Comparison of ENCODE assay signal across 8 cellular contexts in the genomic region with DNA sequence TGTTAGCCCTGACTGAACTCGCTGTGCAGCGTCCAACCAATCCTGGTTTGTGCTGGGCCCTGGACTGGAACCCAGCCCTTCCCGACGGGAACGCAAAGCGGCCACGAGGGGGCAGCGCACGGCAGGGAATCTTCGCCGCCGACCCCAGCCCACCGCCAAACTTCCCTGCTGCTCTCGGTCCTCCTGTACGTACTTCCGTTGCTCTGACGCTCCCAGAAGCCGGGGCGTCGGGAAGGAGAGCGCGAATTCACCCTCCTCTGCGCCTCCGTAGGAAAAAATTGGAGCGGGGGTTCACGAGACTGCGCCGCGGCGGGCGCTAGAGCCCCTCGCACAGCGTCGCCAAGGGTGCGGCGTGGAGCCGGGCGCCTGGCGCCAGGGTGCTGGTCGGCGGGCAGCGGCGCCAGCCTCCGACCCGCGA. TPM values are rescaled to one million over a fixed set of nuclear protein-coding genes. Genes with fewer than 3 reads are reported as not detected.
A peak's percentile ranks its signal among the peaks of the same experiment; 100 is the strongest.
DNase-seq lines count a peak whose midpoint lies in the region; ATAC-seq and TF ChIP-seq lines count a peak whose summit lies in the region.

No MANE protein-coding gene starts in this region.

- H3K27ac Mint-ChIP-seq in T-cell: peak overlapping the region; percentile 16 to 76
- H3K27ac Mint-ChIP-seq in type B pancreatic cell: peak overlapping the region; percentile 43

- H3K4me3 Mint-ChIP-seq in T-cell (peak overlapping the region; percentile 74 to 90 (median 77)), type B pancreatic cell (peak overlapping the region; percentile 84)

- no peaks in the 10 kb centered on the region for H3K9me3 ChIP-seq in left ventricle myocardium inferior (replicated peaks)

- H3K27me3 Mint-ChIP-seq in T-cell (peaks cover 0 to 42% of the 10 kb centered on the region in 2 donors), type B pancreatic cell (peaks cover 45% of the 10 kb centered on the region)

- H3K4me1 ChIP-seq in left ventricle myocardium inferior: peaks cover 44% of the 10 kb centered on the region

- peak overlapping the region; percentile 85 for H3K4me3 ChIP-seq in left ventricle myocardium inferior

- H3K27me3 ChIP-seq in left ventricle myocardium inferior (ENCODE audit: low read depth): peaks cover 4% of the 10 kb centered on the region

- CTCF ChIA-PET in T-cell (lab: Charles Lee): interaction anchor here (1.4 to 1.7 kb wide), 3 partner anchors 108 to 382 kb away, joined by 3 to 8 read pairs (median 4); no protein-coding TSS in a partner anchor

- ATAC-seq in GM19397 (IDR thresholded peaks at IDR 0.05; ENCODE audit: unreplicated experiment) (peak; percentile 37), T-cell (replicated peaks in 1 of 4) (peak; percentile 50 to 73 (median 52))

- POLR2A ChIA-PET in T-cell (lab: Charles Lee): no interaction called here

- H3K4me1 Mint-ChIP-seq in T-cell (peaks cover 24 to 46% (median 36%) of the 10 kb centered on the region in 3 donors), type B pancreatic cell (ENCODE audit: unreplicated experiment) (peaks cover 17% of the 10 kb centered on the region)

- DNase-seq in AG08395 (ENCODE audit: low spot score): peak; percentile 91
- peak; percentile 78 for DNase-seq in NCI-H1092 treated with DMSO at 0.1 percent for 48 hours (lab: John Stamatoyannopoulos, UW)
- DNase-seq in T-cell: peak in 32 of 34 experiments; percentile 21 to 74 (median 55)
- peak in 53 of 56 donors; percentile 7 to 80 (median 54) for DNase-seq in amygdala (lab: John Stamatoyannopoulos, UW)
- DNase-seq in left ventricle myocardium inferior: peak; percentile 81
- DNase-seq in pons (ENCODE audit: low spot score): peak; percentile 40
- DNase-seq in type B pancreatic cell (ENCODE audit: extremely low spot score, unreplicated experiment): peak; percentile 87

- H3K36me3 ChIP-seq in left ventricle myocardium inferior: no peaks in the 10 kb centered on the region

- H3K36me3 Mint-ChIP-seq in T-cell (no peaks in the 10 kb centered on the region), type B pancreatic cell (no peaks in the 10 kb centered on the region)

- intact Hi-C loops in left ventricle myocardium inferior (cut with micrococcal nuclease): loop anchor here (5.0 kb wide), 1 partner anchor 384 kb away; no protein-coding TSS in a partner anchor

- no peaks in the 10 kb centered on the region for H3K9me3 Mint-ChIP-seq in T-cell
- no peaks in the 10 kb centered on the region for H3K9me3 Mint-ChIP-seq in type B pancreatic cell

- peak overlapping the region; percentile 87 for H3K27ac ChIP-seq in left ventricle myocardium inferior (replicated peaks)

- peak; percentile 95 for TF ChIP-seq CTCF in left ventricle myocardium inferior (IDR thresholded peaks at IDR 0.05; ENCODE audit: borderline replicate concordance)
- peak; percentile 99 for TF ChIP-seq CTCF in type B pancreatic cell (conservative IDR thresholded peaks at IDR 0.05)

RNA-seq across cellular contexts. Expression of gene SH3RF3, which starts 0.9 kb away (rescaled TPM):
- total RNA-seq in T-cell (1 to 10 TPM; 1.8 to 4.6 (median 3.6) TPM), left ventricle myocardium inferior (7.9 TPM), type B pancreatic cell (ENCODE audit: low replicate concordance) (2.5 and 13.9 TPM in 2 replicates)

Comparison
In these comparisons a context has a peak if more than half of its experiments do, and no peak if none do; other contexts are left out.
1. Peak in every context shown above with its lines: DNase-seq, ATAC-seq, H3K4me3 ChIP-seq and H3K27ac ChIP-seq.
2. DNase-seq: peak in every context shown above with its lines; median percentile 91 in AG08395; 87 in type B pancreatic cell; 81 in left ventricle myocardium inferior; 78 in NCI-H1092 treated with DMSO at 0.1 percent for 48 hours; 55 in T-cell; 54 in amygdala; 40 in pons.